Comparison of ENCODE assay signal across 26 cellular contexts in the genomic region with DNA sequence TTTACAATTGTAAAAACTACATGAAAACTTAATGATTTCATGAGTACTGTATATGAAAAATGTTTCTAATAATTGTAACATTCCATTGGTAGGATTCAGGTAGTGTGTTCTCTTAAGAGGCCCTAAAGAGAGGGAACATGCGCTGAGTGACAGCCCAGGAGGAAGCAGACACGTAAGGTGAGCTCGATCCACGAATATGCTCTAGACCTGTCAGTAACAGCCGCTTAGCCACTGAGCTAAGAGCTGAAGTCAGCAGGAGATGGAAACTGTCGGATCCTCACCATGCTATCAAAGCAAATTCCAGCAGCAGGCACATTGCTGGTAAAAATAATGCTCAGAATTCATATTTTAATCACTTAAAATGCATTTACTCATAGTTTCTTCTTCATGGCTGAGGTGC.
"Had no signal": no experiment of that assay in that cellular context is flagged by ENCODE, and none has a peak within 500 bp of the region (broad histone marks: within the 10 kb centered on the region; RNA-seq: fewer than 3 reads in every experiment).

No MANE protein-coding gene starts in this region.

- DNase-seq: naive thymus-derived CD8-positive, alpha-beta T cell; nephron progenitor cell; occipital lobe; ovary; psoas muscle; right cardiac atrium; right lobe of liver; sigmoid colon; small intestine; stimulated activated CD4-positive, alpha-beta T cell treated with anti-CD3 and anti-CD28 coated beads, Interleukin-15, amount 100 ng/mL, for 24 hours; stimulated activated CD4-positive, alpha-beta T cell treated with anti-CD3 and anti-CD28 coated beads, Interleukin-2, amount 100 ng/mL, for 24 hours; stimulated activated CD4-positive, alpha-beta T cell treated with anti-CD3 and anti-CD28 coated beads, Interleukin-2, amount 100 ng/mL, for 48 hours; stimulated activated CD4-positive, alpha-beta T cell treated with anti-CD3 and anti-CD28 coated beads, Interleukin-4, amount 100 ng/mL, for 24 hours; stimulated activated naive B cell treated with anti-CD40 and anti-IgM and Interleukin-4, amounts not matched to agents 10 μg/mL and 1 μg/mL and 100 μg/mL, for 72 hours; stimulated activated naive CD4-positive, alpha-beta T cell treated with Interleukin-2 at 50 U/mL for 16 hours; stomach; thyroid gland; trophoblast cell; upper lobe of left lung; uterus had no signal

- H3K79me2 ChIP-seq: parathyroid adenoma had no signal

- H3K4me1 ChIP-seq: parathyroid adenoma, psoas muscle, right lobe of liver, sigmoid colon, tibial nerve, upper lobe of left lung, uterus had no signal

- H3K9ac ChIP-seq: neural progenitor cell, parathyroid adenoma had no signal

- H2AFZ ChIP-seq: neural progenitor cell, parathyroid adenoma had no signal

- FAIRE-seq: small intestine had no signal

- H3K27ac ChIP-seq: neural progenitor cell, ovary, parathyroid adenoma, psoas muscle, right lobe of liver, sigmoid colon, stomach, thoracic aorta, thyroid gland, tibial nerve, upper lobe of left lung, uterus had no signal

- ATAC-seq: naive thymus-derived CD8-positive, alpha-beta T cell; natural killer cell treated with Interleukin-12 subunit alpha and Interleukin-12 subunit beta and Interleukin-15 and Interleukin-18, amount 100 ng/mL, for 72 hours; psoas muscle; right cardiac atrium; right lobe of liver; stimulated activated effector memory CD8-positive, alpha-beta T cell treated with anti-CD3 and anti-CD28 coated beads, Interleukin-12 subunit alpha, Interleukin-12 subunit beta, amount 100 ng/mL, for 72 hours; stimulated activated naive B cell treated with anti-CD40 and anti-IgM and Interleukin-4, amounts not matched to agents 10 μg/mL and 1 μg/mL and 100 μg/mL, for 72 hours had no signal

- H3K4me3 ChIP-seq: neural progenitor cell, ovary, psoas muscle, right lobe of liver, sigmoid colon, stomach, thoracic aorta, thyroid gland, tibial nerve, upper lobe of left lung, uterus had no signal

- H3K4me2 ChIP-seq: neural progenitor cell had no signal

- H3K36me3 ChIP-seq: neural progenitor cell, ovary, right lobe of liver, sigmoid colon, stomach, thoracic aorta, thyroid gland, tibial nerve, upper lobe of left lung, uterus had no signal

- H3K9me3 ChIP-seq: ovary, psoas muscle, right lobe of liver, sigmoid colon, stomach, thoracic aorta, thyroid gland, tibial nerve, upper lobe of left lung, uterus had no signal

- H3K27me3 ChIP-seq: neural progenitor cell, ovary, right lobe of liver, sigmoid colon, stomach, thyroid gland, tibial nerve, upper lobe of left lung, uterus had no signal
